In the genomic region with DNA sequence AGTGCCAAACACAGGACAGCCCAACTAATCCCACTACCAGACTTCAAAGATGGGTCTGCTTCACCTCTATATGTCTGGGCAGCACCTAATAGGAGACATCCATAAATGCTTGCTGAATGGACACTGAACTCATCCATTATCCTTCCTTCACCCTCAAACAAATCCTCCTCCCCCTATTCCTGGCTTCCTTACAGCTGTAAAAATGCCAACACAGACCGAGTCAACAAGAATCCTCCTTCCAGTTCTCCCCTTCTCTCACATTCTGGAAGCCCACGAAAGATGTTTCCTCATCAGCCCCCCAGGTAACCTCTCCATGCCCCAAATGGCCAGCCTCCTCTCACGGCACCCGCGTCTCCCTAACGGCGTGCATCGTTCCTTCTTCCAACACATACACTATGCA, we compare ENCODE assay signal across 17 cellular contexts. TPM values are rescaled to one million over a fixed set of nuclear protein-coding genes. Genes with fewer than 3 reads are reported as not detected.
"Had no signal": no experiment of that assay in that cellular context is flagged by ENCODE, and none has a peak within 500 bp of the region (broad histone marks: within the 10 kb centered on the region; RNA-seq: fewer than 3 reads in every experiment).

No MANE protein-coding gene starts in this region.

- H3K4me1 ChIP-seq: adrenal gland, parathyroid adenoma, upper lobe of right lung had no signal

- ATAC-seq: activated CD8-positive, alpha-beta memory T cell treated with anti-CD3 and anti-CD28 coated beads, Interleukin-2, amount 10 ng/mL, durations not matched to agents 7 days and 5 days; heart right ventricle; upper lobe of right lung had no signal

- H3K27ac ChIP-seq: adrenal gland, heart right ventricle, parathyroid adenoma, upper lobe of right lung had no signal

- H3K4me3 ChIP-seq: adrenal gland, heart right ventricle, lung, upper lobe of right lung had no signal

- H3K9ac ChIP-seq: parathyroid adenoma had no signal

- H3K27me3 Mint-ChIP-seq: activated CD8-positive, alpha-beta memory T cell treated with anti-CD3 and anti-CD28 coated beads, Interleukin-2, amount 10 ng/mL, durations not matched to agents 7 days and 5 days; activated naive CD4-positive, alpha-beta T cell treated with anti-CD3 and anti-CD28 coated beads, Interleukin-2, amount 10 ng/mL, durations not matched to agents 7 days and 5 days had no signal

- H3K9me3 Mint-ChIP-seq: activated naive CD4-positive, alpha-beta T cell treated with anti-CD3 and anti-CD28 coated beads, Interleukin-2, amount 10 ng/mL, durations not matched to agents 7 days and 5 days; activated T-helper 2 cell treated with anti-CD3 and anti-CD28 coated beads, Interferon-gamma antibody, Interleukin-2, Interleukin-4, amounts not matched to agents 10 μg/mL and 5 μg/mL and 100 μg/mL, durations not matched to agents 14 hours and 24 hours and 36 hours had no signal

- H3K27ac Mint-ChIP-seq: activated CD8-positive, alpha-beta memory T cell treated with anti-CD3 and anti-CD28 coated beads, Interleukin-2, amount 10 ng/mL, durations not matched to agents 7 days and 5 days; activated naive CD4-positive, alpha-beta T cell treated with anti-CD3 and anti-CD28 coated beads, Interleukin-2, amount 10 ng/mL, durations not matched to agents 7 days and 5 days; activated T-helper 2 cell treated with anti-CD3 and anti-CD28 coated beads, Interferon-gamma antibody, Interleukin-2, Interleukin-4, amounts not matched to agents 10 μg/mL and 5 μg/mL and 100 μg/mL, durations not matched to agents 14 hours and 24 hours and 36 hours had no signal

- H3K27me3 ChIP-seq: adrenal gland, heart right ventricle, upper lobe of right lung had no signal

- H3K4me3 Mint-ChIP-seq: activated CD8-positive, alpha-beta memory T cell treated with anti-CD3 and anti-CD28 coated beads, Interleukin-2, amount 10 ng/mL, durations not matched to agents 7 days and 5 days; activated naive CD4-positive, alpha-beta T cell treated with anti-CD3 and anti-CD28 coated beads, Interleukin-2, amount 10 ng/mL, durations not matched to agents 7 days and 5 days had no signal

- H3K9me3 ChIP-seq: adrenal gland, heart right ventricle, upper lobe of right lung had no signal

- H2AFZ ChIP-seq: parathyroid adenoma had no signal

- DNase-seq: activated CD4-positive, alpha-beta T cell treated with anti-CD3 and anti-CD28 coated beads, Interleukin-2, amount 50 U/mL, for 4 hours; activated CD4-positive, CD25-positive, alpha-beta regulatory T cell treated with anti-CD3 and anti-CD28 coated beads, Interleukin-2, amount 50 U/mL, for 72 hours; activated CD8-positive, alpha-beta memory T cell treated with anti-CD3 and anti-CD28 coated beads, Interleukin-2, amount 10 ng/mL, durations not matched to agents 7 days and 5 days; activated naive CD4-positive, alpha-beta T cell treated with anti-CD3 and anti-CD28 coated beads, Interleukin-2, amount 10 ng/mL, durations not matched to agents 7 days and 5 days; activated T-cell treated with anti-CD3 and anti-CD28 coated beads, Interleukin-2, amount 50 U/mL, for 1 hour; adrenal gland; heart right ventricle; islet precursor cell; stimulated activated CD4-positive, alpha-beta T cell treated with anti-CD3 and anti-CD28 coated beads, Interleukin-15, amount 100 ng/mL, for 24 hours; stimulated activated CD4-positive, alpha-beta T cell treated with anti-CD3 and anti-CD28 coated beads, Interleukin-4, amount 100 ng/mL, for 24 hours; stimulated activated naive CD4-positive, alpha-beta T cell treated with Interleukin-2 at 50 U/mL for 16 hours; upper lobe of right lung had no signal

RNA-seq across cellular contexts. Expression of a gene that starts 47.9 kb away (rescaled TPM):
- total RNA-seq: activated T-helper 2 cell treated with anti-CD3 and anti-CD28 coated beads, Interferon-gamma antibody, Interleukin-2, Interleukin-4, amounts not matched to agents 10 μg/mL and 5 μg/mL and 100 μg/mL, durations not matched to agents 14 hours and 24 hours and 36 hours; frontal cortex; temporal lobe had no signal
